Comparison of ENCODE assay signal across 1 cellular context in genomic region chr5:191036-191948, GRCh38.
TF ChIP-seq lines count a peak whose summit lies in the region.

Gene LRRC14B (plus strand): TSS chr5:191495. CDS start chr5:191539, 44 bp downstream.

TF ChIP-seq in GM23338, 12 proteins besides CTCF, POLR2A, EP300 and RAD21 (continued from another document):
- TF ChIP-seq, protein P1, sequence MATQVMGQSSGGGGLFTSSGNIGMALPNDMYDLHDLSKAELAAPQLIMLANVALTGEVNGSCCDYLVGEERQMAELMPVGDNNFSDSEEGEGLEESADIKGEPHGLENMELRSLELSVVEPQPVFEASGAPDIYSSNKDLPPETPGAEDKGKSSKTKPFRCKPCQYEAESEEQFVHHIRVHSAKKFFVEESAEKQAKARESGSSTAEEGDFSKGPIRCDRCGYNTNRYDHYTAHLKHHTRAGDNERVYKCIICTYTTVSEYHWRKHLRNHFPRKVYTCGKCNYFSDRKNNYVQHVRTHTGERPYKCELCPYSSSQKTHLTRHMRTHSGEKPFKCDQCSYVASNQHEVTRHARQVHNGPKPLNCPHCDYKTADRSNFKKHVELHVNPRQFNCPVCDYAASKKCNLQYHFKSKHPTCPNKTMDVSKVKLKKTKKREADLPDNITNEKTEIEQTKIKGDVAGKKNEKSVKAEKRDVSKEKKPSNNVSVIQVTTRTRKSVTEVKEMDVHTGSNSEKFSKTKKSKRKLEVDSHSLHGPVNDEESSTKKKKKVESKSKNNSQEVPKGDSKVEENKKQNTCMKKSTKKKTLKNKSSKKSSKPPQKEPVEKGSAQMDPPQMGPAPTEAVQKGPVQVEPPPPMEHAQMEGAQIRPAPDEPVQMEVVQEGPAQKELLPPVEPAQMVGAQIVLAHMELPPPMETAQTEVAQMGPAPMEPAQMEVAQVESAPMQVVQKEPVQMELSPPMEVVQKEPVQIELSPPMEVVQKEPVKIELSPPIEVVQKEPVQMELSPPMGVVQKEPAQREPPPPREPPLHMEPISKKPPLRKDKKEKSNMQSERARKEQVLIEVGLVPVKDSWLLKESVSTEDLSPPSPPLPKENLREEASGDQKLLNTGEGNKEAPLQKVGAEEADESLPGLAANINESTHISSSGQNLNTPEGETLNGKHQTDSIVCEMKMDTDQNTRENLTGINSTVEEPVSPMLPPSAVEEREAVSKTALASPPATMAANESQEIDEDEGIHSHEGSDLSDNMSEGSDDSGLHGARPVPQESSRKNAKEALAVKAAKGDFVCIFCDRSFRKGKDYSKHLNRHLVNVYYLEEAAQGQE (IDR thresholded peaks at IDR 0.05; ENCODE audit: unreplicated experiment): no peak
- TF ChIP-seq EZH2phosphoT487 (IDR thresholded peaks at IDR 0.05; ENCODE audit: unreplicated experiment): no peak
